ENCODE assay signal across 11 cellular contexts in the genomic region with DNA sequence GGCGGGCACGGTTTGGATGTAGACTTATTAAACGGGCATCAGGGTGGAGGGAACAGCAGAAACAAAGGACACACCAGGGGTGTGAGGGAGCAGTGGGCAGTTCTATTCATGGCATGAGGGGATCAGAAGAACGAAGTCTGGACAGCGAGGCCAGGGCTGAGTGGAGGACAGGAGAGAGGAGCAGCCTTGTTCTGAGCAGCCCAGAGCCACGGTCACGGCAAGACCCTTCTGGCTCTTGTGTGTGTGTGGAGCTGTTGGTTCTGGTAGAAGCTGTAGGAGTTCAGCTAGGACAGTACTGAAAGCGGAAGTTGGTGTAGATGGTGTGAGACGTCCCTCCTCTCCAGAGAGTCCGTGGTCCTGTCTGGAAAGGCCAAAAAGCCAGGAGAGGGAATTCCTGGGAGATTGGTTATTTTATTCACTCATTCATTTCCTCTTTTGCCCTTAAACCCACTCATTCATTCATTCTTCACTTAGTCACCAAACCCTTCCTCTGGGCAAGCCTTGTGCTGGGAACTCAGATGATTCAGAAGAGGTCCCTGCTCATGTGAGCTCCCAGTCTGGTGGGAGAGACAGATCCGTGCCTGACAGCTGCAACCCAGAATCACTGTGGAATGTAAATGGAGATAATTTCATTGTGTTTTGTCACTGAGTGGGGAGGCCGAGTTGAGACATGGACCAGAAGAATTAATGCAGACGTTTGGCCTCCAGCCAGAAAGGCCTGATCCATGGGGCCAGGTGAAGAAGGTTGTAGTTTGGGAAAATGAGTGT. TPM values are rescaled to one million over a fixed set of nuclear protein-coding genes. Genes with fewer than 3 reads are reported as not detected.
DNase-seq lines count a peak whose midpoint lies in the region; ATAC-seq, FAIRE-seq and TF ChIP-seq lines count a peak whose summit lies in the region.
"Had no signal": no experiment of that assay in that cellular context is flagged by ENCODE, and none has a peak within 500 bp of the region (broad histone marks: within the 10 kb centered on the region; RNA-seq: fewer than 3 reads in every experiment).

No MANE protein-coding gene starts in this region.

- H3K36me3 ChIP-seq in endothelial cell of umbilical vein (ENCODE audit: control insufficient read depth in 2 of 2, extremely low read depth in 1 of 2, insufficient read depth in 2 of 2, low read length in 2 of 2): no peaks in the 10 kb centered on the region

- intact Hi-C loops in endothelial cell of umbilical vein (cut with micrococcal nuclease): loop anchor here (2.0 kb wide), 2 partner anchors 45 to 135 kb away; no protein-coding TSS in a partner anchor

- no peaks in the 10 kb centered on the region for H4K20me1 ChIP-seq in endothelial cell of umbilical vein (replicated peaks; ENCODE audit: control insufficient read depth, extremely low read depth, insufficient read depth, low read length)

- POLR2A ChIA-PET in endothelial cell of umbilical vein (lab: Charles Lee): no interaction called here

- no peak for TF ChIP-seq CTCF in endothelial cell of umbilical vein (IDR thresholded peaks at IDR 0.05; ENCODE audit: extremely low read depth in 1 of 2, insufficient read depth in 1 of 2, low read depth in 1 of 2, low read length in 2 of 2)

- H3K9ac ChIP-seq in endothelial cell of umbilical vein (replicated peaks; ENCODE audit: extremely low read depth, insufficient read depth, low read length): no peak overlapping the region

- H3K4me1 ChIP-seq in endothelial cell of umbilical vein (ENCODE audit: control insufficient read depth, extremely low read depth, insufficient read depth, low read length): peaks cover 19% of the 10 kb centered on the region

- no peak overlapping the region for H2AFZ ChIP-seq in endothelial cell of umbilical vein (ENCODE audit: low read depth, low read length)

- H3K79me2 ChIP-seq in endothelial cell of umbilical vein (ENCODE audit: control insufficient read depth, insufficient read depth, low read length): no peaks in the 10 kb centered on the region

- BruUV-seq in endothelial cell of umbilical vein (replicated peaks; lab: Mats Ljungman, UMichigan): no TSS peak

- H3K9me1 ChIP-seq in endothelial cell of umbilical vein (replicated peaks; ENCODE audit: control insufficient read depth, extremely low read depth, insufficient read depth, low read length): no peaks in the 10 kb centered on the region

- no peaks in the 10 kb centered on the region for H3K9me3 ChIP-seq in endothelial cell of umbilical vein (replicated peaks; ENCODE audit: control insufficient read depth, insufficient read depth, low read length)

- H3K27ac ChIP-seq in endothelial cell of umbilical vein (ENCODE audit: insufficient read depth, low read depth, low read length): no peak overlapping the region
- H3K27ac ChIP-seq: 22Rv1 had no signal

- no peak for TF ChIP-seq POLR2A in endothelial cell of umbilical vein (IDR thresholded peaks at IDR 0.05; ENCODE audit: low read depth, low read length)

- H3K4me2 ChIP-seq in endothelial cell of umbilical vein (ENCODE audit: insufficient read depth, low read length): no peak overlapping the region

- DNase-seq in NCI-H1417 (lab: John Stamatoyannopoulos, UW) (peak in 2 of 3 experiments; percentile 7 to 33), NCI-H1417 treated with DMSO at 0.1 percent for 48 hours (lab: John Stamatoyannopoulos, UW) (no peak), NOMO-1 (lab: John Stamatoyannopoulos, UW; ENCODE audit: unreplicated experiment in 2 of 2) (peak; percentile 66 to 72), endothelial cell of umbilical vein (ENCODE audit: low read depth, low spot score) (no peak), retina (peak; percentile 66), amygdala (lab: John Stamatoyannopoulos, UW) (no peak), NCI-H748 treated with DMSO at 0.1 percent for 48 hours (lab: John Stamatoyannopoulos, UW) (no peak)
- DNase-seq: dorsolateral prefrontal cortex, midbrain had no signal

- dilution Hi-C loops in endothelial cell of umbilical vein (cut with MboI; ENCODE audit: extremely low pct_ligation_motif_present, low sequenced_read_pairs): no loop called here

- CTCF ChIA-PET in endothelial cell of umbilical vein (lab: Charles Lee): interaction anchor here (1.8 kb wide), 1 partner anchor 44 kb away, joined by 5 read pairs; no protein-coding TSS in a partner anchor

- H3K27me3 ChIP-seq in endothelial cell of umbilical vein (ENCODE audit: control insufficient read depth in 2 of 2, insufficient read depth in 2 of 2, low read length in 2 of 2): no peaks in the 10 kb centered on the region
- H3K27me3 ChIP-seq: dorsolateral prefrontal cortex had no signal

- FAIRE-seq in endothelial cell of umbilical vein (lab: Jason Lieb, UNC): no peak

- no peak for ATAC-seq in HG02610 (IDR thresholded peaks at IDR 0.05; ENCODE audit: unreplicated experiment)

- H3K4me3 ChIP-seq in endothelial cell of umbilical vein (replicated peaks in 1 of 3; ENCODE audit: insufficient read depth in 1 of 3, low read depth in 1 of 3, low read length in 3 of 3): no peak overlapping the region

TF ChIP-seq in endothelial cell of umbilical vein, 7 proteins besides CTCF, POLR2A, EP300 and RAD21:
- TF ChIP-seq POLR2AphosphoS5 (IDR thresholded peaks at IDR 0.05; ENCODE audit: insufficient read depth, low read depth, low read length) (no peak), FOS (IDR thresholded peaks at IDR 0.05; ENCODE audit: borderline replicate concordance, insufficient read depth, low read length) (peak; percentile 53)
TF ChIP-seq in endothelial cell of umbilical vein: peak in this region for 1.

RNA-seq across cellular contexts. Expression of a gene that starts 4.1 kb away (rescaled TPM):
- total RNA-seq in endothelial cell of umbilical vein: 5.4 and 5.7 TPM in 2 replicates
- 4.5 and 5.5 TPM in 2 replicates for polyA plus RNA-seq in endothelial cell of umbilical vein
- 3.3 and 3.5 TPM in 2 replicates for polyA plus RNA-seq in endothelial cell of umbilical vein (2011; cell fraction: cytosol; rRNA removed)
- polyA plus RNA-seq in endothelial cell of umbilical vein (2011; cell fraction: nucleus; rRNA removed): 7.3 and 7.8 TPM in 2 replicates
- 2.0 and 3.1 TPM in 2 replicates for polyA plus RNA-seq in endothelial cell of umbilical vein (2012)
- 6.0 and 6.7 TPM in 2 replicates for polyA minus RNA-seq in endothelial cell of umbilical vein
- polyA minus RNA-seq in endothelial cell of umbilical vein (2011; cell fraction: cytosol; rRNA and poly(A)+ RNA removed): 3.2 TPM
- polyA minus RNA-seq in endothelial cell of umbilical vein (2011; cell fraction: nucleus; rRNA and poly(A)+ RNA removed): 5.7 and 6.1 TPM in 2 replicates

Comparison
In these comparisons a context has a peak if more than half of its experiments do, and no peak if none do; other contexts are left out.
1. DNase-seq: peak in NCI-H1417 (2 of 3), NOMO-1 (2 of 2) and retina (single experiment); none in NCI-H1417 treated with DMSO at 0.1 percent for 48 hours (single experiment), endothelial cell of umbilical vein (single experiment), amygdala (0 of 56) and NCI-H748 treated with DMSO at 0.1 percent for 48 hours (single experiment).